ENCODE assay signal across 6 cellular contexts in genomic region chr3:167614196-167614595, GRCh38. TPM values are rescaled to one million over a fixed set of nuclear protein-coding genes. Genes with fewer than 3 reads are reported as not detected.
"Had no signal": no experiment of that assay in that cellular context is flagged by ENCODE, and none has a peak within 500 bp of the region (broad histone marks: within the 10 kb centered on the region; RNA-seq: fewer than 3 reads in every experiment).

No MANE protein-coding gene starts in this region.

RNA-seq across cellular contexts. Expression of gene WDR49, which starts 39.5 kb away (rescaled TPM):
- total RNA-seq: HT-29, HT1080, IMR-90, K562 had no signal
- polyA plus RNA-seq: HepG2, IgD-negative memory B cell, IMR-90, K562 had no signal
